Comparison of ENCODE assay signal across 1 cellular context in genomic region chr5:119070828-119071572, GRCh38.
TF ChIP-seq lines count a peak whose summit lies in the region.

Gene DMXL1, plus strand, starts transcription at chr5:119071087. Its CDS starts 483 bp downstream, at chr5:119071570.

TF ChIP-seq in HepG2, 621 proteins besides CTCF, POLR2A, EP300 and RAD21 (continued from another document and continues in another):
- no peak for TF ChIP-seq ZNF879 (CRISPR knock-in tag; IDR thresholded peaks at IDR 0.05)
- no peak for TF ChIP-seq RARA (CRISPR knock-in tag; IDR thresholded peaks at IDR 0.05)
- TF ChIP-seq HNRNPK (IDR thresholded peaks at IDR 0.05; ENCODE audit: low read depth, low read length, poor library complexity, severe bottlenecking), result peak; percentile 86
- peak; percentile 92 for TF ChIP-seq ARID4A (CRISPR knock-in tag; IDR thresholded peaks at IDR 0.05; ENCODE audit: borderline replicate concordance)
- TF ChIP-seq ZBTB21 (CRISPR knock-in tag; IDR thresholded peaks at IDR 0.05), result no peak
- TF ChIP-seq THAP7 (CRISPR knock-in tag; IDR thresholded peaks at IDR 0.05), result no peak
- peak; percentile 83; the same call in 1 of the 2 replicates for TF ChIP-seq THAP8 (CRISPR knock-in tag; IDR thresholded peaks at IDR 0.05; ENCODE audit: borderline replicate concordance)
- TF ChIP-seq ATF1 (CRISPR knock-in tag; IDR thresholded peaks at IDR 0.05), result peak; percentile 88; the same call in 1 of the 2 replicates
- TF ChIP-seq ZNF550 (CRISPR knock-in tag; IDR thresholded peaks at IDR 0.05; ENCODE audit: borderline replicate concordance), result no peak
- no peak for TF ChIP-seq CBX2 (IDR thresholded peaks at IDR 0.05; ENCODE audit: low read depth, low read length)
- no peak for TF ChIP-seq CBX2 (CRISPR knock-in tag; IDR thresholded peaks at IDR 0.05; ENCODE audit: low read depth)
- TF ChIP-seq ZNF660 (CRISPR knock-in tag; IDR thresholded peaks at IDR 0.05; ENCODE audit: borderline replicate concordance, low read depth), result no peak
- no peak for TF ChIP-seq ZNF230 (CRISPR knock-in tag; IDR thresholded peaks at IDR 0.05)
- TF ChIP-seq ARHGAP35 (CRISPR knock-in tag; IDR thresholded peaks at IDR 0.05; ENCODE audit: borderline replicate concordance), result no peak; the same call in 1 of the 2 replicates
- TF ChIP-seq PITX1 (CRISPR knock-in tag; IDR thresholded peaks at IDR 0.05), result peak; percentile 40; the same call in 1 of the 2 replicates
- TF ChIP-seq MYPOP (CRISPR knock-in tag; IDR thresholded peaks at IDR 0.05), result no peak; the same call in 1 of the 2 replicates
- no peak for TF ChIP-seq EHMT2 (IDR thresholded peaks at IDR 0.05; ENCODE audit: borderline replicate concordance, low read depth, low read length)
- TF ChIP-seq ZNF20 (CRISPR knock-in tag; IDR thresholded peaks at IDR 0.05), result no peak
- TF ChIP-seq THRA (CRISPR knock-in tag; IDR thresholded peaks at IDR 0.05; ENCODE audit: borderline replicate concordance), result peak; percentile 45; the same call in 1 of the 2 replicates
- 0 out of 2 replicates have a peak, but pooled peaks have one; percentile 55 for TF ChIP-seq ZNF503 (CRISPR knock-in tag; IDR thresholded peaks at IDR 0.05)
- no peak for TF ChIP-seq HNF4A (CRISPR knock-in tag; IDR thresholded peaks at IDR 0.05)
- TF ChIP-seq HDAC2 (CRISPR knock-in tag; IDR thresholded peaks at IDR 0.05), result no peak
- TF ChIP-seq IRF9 (CRISPR knock-in tag; IDR thresholded peaks at IDR 0.05; ENCODE audit: borderline replicate concordance), result no peak; the same call in 1 of the 2 replicates
- TF ChIP-seq ZNF343 (CRISPR knock-in tag; IDR thresholded peaks at IDR 0.05), result no peak
- no peak for TF ChIP-seq FOXJ3 (CRISPR knock-in tag; IDR thresholded peaks at IDR 0.05; ENCODE audit: borderline replicate concordance)
- TF ChIP-seq ZNF639 (CRISPR knock-in tag; conservative IDR thresholded peaks at IDR 0.05), result peak; percentile 81; the same call in 1 of the 2 replicates
- peak; percentile 90 for TF ChIP-seq ZNF563 (CRISPR knock-in tag; IDR thresholded peaks at IDR 0.05)
- TF ChIP-seq ZNF431 (CRISPR knock-in tag; IDR thresholded peaks at IDR 0.05; ENCODE audit: borderline replicate concordance, low read depth), result no peak
- TF ChIP-seq NFKBIZ (CRISPR knock-in tag; IDR thresholded peaks at IDR 0.05), result no peak
- no peak for TF ChIP-seq ZNF788 (CRISPR knock-in tag; IDR thresholded peaks at IDR 0.05; ENCODE audit: borderline replicate concordance)
- no peak for TF ChIP-seq ZNF331 (CRISPR knock-in tag; IDR thresholded peaks at IDR 0.05)
- peak; percentile 35; the same call in 1 of the 2 replicates for TF ChIP-seq MED13 (CRISPR knock-in tag; IDR thresholded peaks at IDR 0.05)
- TF ChIP-seq ZNF747 (CRISPR knock-in tag; IDR thresholded peaks at IDR 0.05; ENCODE audit: borderline replicate concordance), result no peak
- TF ChIP-seq PBX3 (CRISPR knock-in tag; IDR thresholded peaks at IDR 0.05; ENCODE audit: borderline replicate concordance), result no peak
- TF ChIP-seq AGO1 (IDR thresholded peaks at IDR 0.05; ENCODE audit: low read depth, low read length, poor library complexity, severe bottlenecking), result peak; percentile 41
- TF ChIP-seq CENPT (CRISPR knock-in tag; IDR thresholded peaks at IDR 0.05; ENCODE audit: low read depth), result no peak
- TF ChIP-seq NKX3-1 (CRISPR knock-in tag; IDR thresholded peaks at IDR 0.05), result no peak
- no peak for TF ChIP-seq GRHL1 (CRISPR knock-in tag; conservative IDR thresholded peaks at IDR 0.05)
- TF ChIP-seq ZNF670 (CRISPR knock-in tag; IDR thresholded peaks at IDR 0.05; ENCODE audit: borderline replicate concordance), result peak; percentile 55; the same call in 1 of the 2 replicates
- TF ChIP-seq PPARG (CRISPR knock-in tag; conservative IDR thresholded peaks at IDR 0.05), result no peak
- TF ChIP-seq ZNF746 (CRISPR knock-in tag; IDR thresholded peaks at IDR 0.05), result peak; percentile 51; the same call in 1 of the 2 replicates
- no peak for TF ChIP-seq TEAD2 (CRISPR knock-in tag; IDR thresholded peaks at IDR 0.05)
